25 cellular contexts compared by ENCODE assay signal in genomic region chr2:21467280-21467818, GRCh38.
"Had no signal": no experiment of that assay in that cellular context is flagged by ENCODE, and none has a peak within 500 bp of the region (broad histone marks: within the 10 kb centered on the region; RNA-seq: fewer than 3 reads in every experiment).

No MANE protein-coding gene starts in this region.

- H3K27ac ChIP-seq: epithelial cell of prostate, esophagus muscularis mucosa, gastrocnemius medialis, left ventricle myocardium inferior, lower lobe of right lung, pancreas, testis, tibial nerve, upper lobe of right lung, vagina had no signal

- H3K27ac Mint-ChIP-seq: dendritic cell treated with granulocyte-macrophage colony-stimulating factor and Interleukin-4, amounts not matched to agents 40 ng/mL and 50 ng/mL, for 4 days; effector memory CD8-positive, alpha-beta T cell; immature natural killer cell; memory B cell; mesothelial cell of epicardium; natural killer cell; progenitor cell of endocrine pancreas; stimulated activated naive B cell treated with anti-CD40 and anti-IgM and Interleukin-4, amounts not matched to agents 10 μg/mL and 1 μg/mL and 100 μg/mL, for 72 hours; stimulated activated naive CD8-positive, alpha-beta T cell treated with anti-CD3 and anti-CD28 coated beads, Interleukin-15, amount 100 ng/mL, for 72 hours had no signal

- H3K4me1 ChIP-seq: gastrocnemius medialis, lower lobe of right lung, pancreas, testis, upper lobe of right lung, vagina had no signal

- H3K36me3 ChIP-seq: esophagus muscularis mucosa, gastrocnemius medialis, left ventricle myocardium inferior, lower lobe of right lung, pancreas, tibial nerve, upper lobe of right lung, vagina had no signal

- H3K9me3 Mint-ChIP-seq: mesothelial cell of epicardium had no signal

- ATAC-seq: effector memory CD8-positive, alpha-beta T cell; gastrocnemius medialis; left cardiac atrium; lower lobe of right lung; natural killer cell; pancreas; right cardiac atrium; stimulated activated naive B cell treated with anti-CD40 and anti-IgM and Interleukin-4, amounts not matched to agents 10 μg/mL and 1 μg/mL and 100 μg/mL, for 72 hours; stimulated activated naive CD8-positive, alpha-beta T cell treated with anti-CD3 and anti-CD28 coated beads, Interleukin-15, amount 100 ng/mL, for 72 hours; upper lobe of right lung had no signal

- H3K9me3 ChIP-seq: esophagus muscularis mucosa, gastrocnemius medialis, left ventricle myocardium inferior, lower lobe of right lung, pancreas, testis, tibial nerve, upper lobe of right lung, vagina had no signal

- H3K36me3 Mint-ChIP-seq: immature natural killer cell; memory B cell; mesothelial cell of epicardium; stimulated activated naive B cell treated with anti-CD40 and anti-IgM and Interleukin-4, amounts not matched to agents 10 μg/mL and 1 μg/mL and 100 μg/mL, for 72 hours had no signal

- H3K27me3 ChIP-seq: esophagus muscularis mucosa, gastrocnemius medialis, pancreas, testis, tibial nerve, upper lobe of right lung, vagina had no signal

- H3K4me1 Mint-ChIP-seq: immature natural killer cell; memory B cell; natural killer cell; stimulated activated naive B cell treated with anti-CD40 and anti-IgM and Interleukin-4, amounts not matched to agents 10 μg/mL and 1 μg/mL and 100 μg/mL, for 72 hours; stimulated activated naive CD8-positive, alpha-beta T cell treated with anti-CD3 and anti-CD28 coated beads, Interleukin-15, amount 100 ng/mL, for 72 hours had no signal

- DNase-seq: effector memory CD8-positive, alpha-beta T cell; gastrocnemius medialis; immature natural killer cell; left cardiac atrium; left ventricle myocardium inferior; lower lobe of right lung; natural killer cell; occipital lobe; pancreas; right cardiac atrium; stimulated activated CD4-positive, alpha-beta T cell treated with anti-CD3 and anti-CD28 coated beads, Interleukin-15, amount 100 ng/mL, for 24 hours; stimulated activated CD4-positive, alpha-beta T cell treated with anti-CD3 and anti-CD28 coated beads, Interleukin-1b, Interleukin-23, amount 100 ng/mL, for 48 hours; stimulated activated CD4-positive, alpha-beta T cell treated with anti-CD3 and anti-CD28 coated beads, Interleukin-4, amount 100 ng/mL, for 4 hours; stimulated activated naive B cell treated with anti-CD40 and anti-IgM and Interleukin-4, amounts not matched to agents 10 μg/mL and 1 μg/mL and 100 μg/mL, for 72 hours; stimulated activated naive CD8-positive, alpha-beta T cell treated with anti-CD3 and anti-CD28 coated beads, Interleukin-15, amount 100 ng/mL, for 72 hours; testis; upper lobe of right lung had no signal

- H3K4me3 ChIP-seq: esophagus muscularis mucosa, gastrocnemius medialis, left ventricle myocardium inferior, lower lobe of right lung, pancreas, testis, tibial nerve, upper lobe of right lung, vagina had no signal

- H3K4me3 Mint-ChIP-seq: dendritic cell treated with granulocyte-macrophage colony-stimulating factor and Interleukin-4, amounts not matched to agents 40 ng/mL and 50 ng/mL, for 4 days; effector memory CD8-positive, alpha-beta T cell; immature natural killer cell; memory B cell; mesothelial cell of epicardium; natural killer cell; stimulated activated naive B cell treated with anti-CD40 and anti-IgM and Interleukin-4, amounts not matched to agents 10 μg/mL and 1 μg/mL and 100 μg/mL, for 72 hours; stimulated activated naive CD8-positive, alpha-beta T cell treated with anti-CD3 and anti-CD28 coated beads, Interleukin-15, amount 100 ng/mL, for 72 hours had no signal

- H3K27me3 Mint-ChIP-seq: dendritic cell treated with granulocyte-macrophage colony-stimulating factor and Interleukin-4, amounts not matched to agents 40 ng/mL and 50 ng/mL, for 4 days; effector memory CD8-positive, alpha-beta T cell; memory B cell; progenitor cell of endocrine pancreas; stimulated activated naive B cell treated with anti-CD40 and anti-IgM and Interleukin-4, amounts not matched to agents 10 μg/mL and 1 μg/mL and 100 μg/mL, for 72 hours; stimulated activated naive CD8-positive, alpha-beta T cell treated with anti-CD3 and anti-CD28 coated beads, Interleukin-15, amount 100 ng/mL, for 72 hours had no signal
